Comparison of ENCODE assay signal across 12 cellular contexts in the genomic region with DNA sequence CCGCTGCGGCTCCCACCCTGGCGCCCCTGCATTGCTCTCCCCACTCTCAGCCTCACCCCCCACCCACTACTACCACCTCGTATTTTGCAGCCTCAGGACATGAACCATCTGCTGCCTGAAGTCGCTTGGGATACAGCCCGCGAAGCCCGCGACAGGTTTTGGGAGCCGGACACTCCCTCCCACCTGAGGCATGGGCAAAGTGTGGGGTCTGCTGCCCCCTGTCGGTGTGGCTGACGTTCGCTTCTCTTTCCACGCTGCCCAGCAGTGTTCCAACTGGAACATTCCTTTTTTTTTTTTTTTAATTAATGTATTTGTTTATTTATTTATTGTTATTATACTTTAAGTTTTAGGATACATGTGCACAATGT. TPM values are rescaled to one million over a fixed set of nuclear protein-coding genes. Genes with fewer than 3 reads are reported as not detected.
DNase-seq lines count a peak whose midpoint lies in the region; ATAC-seq and TF ChIP-seq lines count a peak whose summit lies in the region.
"Had no signal": no experiment of that assay in that cellular context is flagged by ENCODE, and none has a peak within 500 bp of the region (broad histone marks: within the 10 kb centered on the region; RNA-seq: fewer than 3 reads in every experiment).

No MANE protein-coding gene starts in this region.

- peak overlapping the region; percentile 89 for H3K4me3 Mint-ChIP-seq in glutamatergic neuron (ENCODE audit: unreplicated experiment)
- peak overlapping the region; percentile 80 for H3K4me3 Mint-ChIP-seq in nephron progenitor cell
- no peak overlapping the region for H3K4me3 Mint-ChIP-seq in naive thymus-derived CD4-positive, alpha-beta T cell
- no peak overlapping the region for H3K4me3 Mint-ChIP-seq in stimulated activated memory B cell treated with anti-CD40 and anti-IgM and Interleukin-4, amounts not matched to agents 10 μg/mL and 1 μg/mL and 100 μg/mL, for 72 hours
- H3K4me3 Mint-ChIP-seq: T-cell had no signal

- peak; percentile 80 for TF ChIP-seq CTCF in glutamatergic neuron (IDR thresholded peaks at IDR 0.05; ENCODE audit: partially characterized antibody, unreplicated experiment)
- TF ChIP-seq CTCF in nephron progenitor cell (IDR thresholded peaks at IDR 0.05), result peak; percentile 46

- no peaks in the 10 kb centered on the region for H3K36me3 ChIP-seq in ES-I3 (ENCODE audit: insufficient read depth, low read length)
- H3K36me3 ChIP-seq in naive thymus-derived CD4-positive, alpha-beta T cell (ENCODE audit: control insufficient read depth in 2 of 3, insufficient read depth in 3 of 3, low read length in 3 of 3), result no peaks in the 10 kb centered on the region
- H3K36me3 ChIP-seq: colonic mucosa, gastroesophageal sphincter had no signal

- peaks cover 2% of the 10 kb centered on the region for H3K9me3 Mint-ChIP-seq in glutamatergic neuron (ENCODE audit: unreplicated experiment)
- H3K9me3 Mint-ChIP-seq in nephron progenitor cell, result peaks cover 14% of the 10 kb centered on the region
- peaks cover 0 to 4% (median 0%) of the 10 kb centered on the region in 11 donors for H3K9me3 Mint-ChIP-seq in naive thymus-derived CD4-positive, alpha-beta T cell
- H3K9me3 Mint-ChIP-seq in stimulated activated memory B cell treated with anti-CD40 and anti-IgM and Interleukin-4, amounts not matched to agents 10 μg/mL and 1 μg/mL and 100 μg/mL, for 72 hours, result peaks cover 4% of the 10 kb centered on the region
- H3K9me3 Mint-ChIP-seq: T-cell had no signal

- POLR2A ChIA-PET in naive thymus-derived CD4-positive, alpha-beta T cell (lab: Charles Lee), result no interaction called here

- H3K4me1 ChIP-seq in ES-I3 (ENCODE audit: insufficient read depth, low read length), result no peaks in the 10 kb centered on the region
- H3K4me1 ChIP-seq in naive thymus-derived CD4-positive, alpha-beta T cell (ENCODE audit: control insufficient read depth in 2 of 2, insufficient read depth in 2 of 2, low read length in 2 of 2), result no peaks in the 10 kb centered on the region
- H3K4me1 ChIP-seq: colonic mucosa, gastroesophageal sphincter had no signal

- H3K9me3 ChIP-seq in ES-I3 (ENCODE audit: control insufficient read depth, insufficient read depth, low read length), result no peaks in the 10 kb centered on the region
- no peaks in the 10 kb centered on the region for H3K9me3 ChIP-seq in naive thymus-derived CD4-positive, alpha-beta T cell (ENCODE audit: control insufficient read depth in 2 of 3, low read length in 3 of 3)
- H3K9me3 ChIP-seq: colonic mucosa had no signal

- peaks cover 4% of the 10 kb centered on the region for H3K27me3 Mint-ChIP-seq in glutamatergic neuron (ENCODE audit: unreplicated experiment)
- peaks cover 46% of the 10 kb centered on the region for H3K27me3 Mint-ChIP-seq in nephron progenitor cell (ENCODE audit: low read depth, poor library complexity)
- H3K27me3 Mint-ChIP-seq in naive thymus-derived CD4-positive, alpha-beta T cell, result peaks cover 0 to 18% (median 6%) of the 10 kb centered on the region in 5 donors
- no peaks in the 10 kb centered on the region for H3K27me3 Mint-ChIP-seq in stimulated activated memory B cell treated with anti-CD40 and anti-IgM and Interleukin-4, amounts not matched to agents 10 μg/mL and 1 μg/mL and 100 μg/mL, for 72 hours
- H3K27me3 Mint-ChIP-seq: T-cell had no signal

- H3K4me1 Mint-ChIP-seq in glutamatergic neuron (ENCODE audit: low read depth, unreplicated experiment), result no peaks in the 10 kb centered on the region
- no peaks in the 10 kb centered on the region for H3K4me1 Mint-ChIP-seq in nephron progenitor cell
- H3K4me1 Mint-ChIP-seq in naive thymus-derived CD4-positive, alpha-beta T cell, result no peaks in the 10 kb centered on the region
- no peaks in the 10 kb centered on the region for H3K4me1 Mint-ChIP-seq in stimulated activated memory B cell treated with anti-CD40 and anti-IgM and Interleukin-4, amounts not matched to agents 10 μg/mL and 1 μg/mL and 100 μg/mL, for 72 hours
- H3K4me1 Mint-ChIP-seq: T-cell had no signal

- H3K27me3 ChIP-seq in naive thymus-derived CD4-positive, alpha-beta T cell (ENCODE audit: control insufficient read depth in 2 of 2, insufficient read depth in 2 of 2, low read length in 2 of 2), result no peaks in the 10 kb centered on the region
- H3K27me3 ChIP-seq: colonic mucosa had no signal

- ATAC-seq in naive thymus-derived CD4-positive, alpha-beta T cell, result no peak
- ATAC-seq in stimulated activated memory B cell treated with anti-CD40 and anti-IgM and Interleukin-4, amounts not matched to agents 10 μg/mL and 1 μg/mL and 100 μg/mL, for 72 hours, result no peak
- ATAC-seq: gastroesophageal sphincter, T-cell had no signal

- in situ Hi-C loops in SK-MEL-5 (cut with HindIII; ENCODE audit: low pct_unique_long_range_greater_than_20kb, low sequenced_read_pairs), result no loop called here

- CTCF ChIA-PET in naive thymus-derived CD4-positive, alpha-beta T cell (lab: Charles Lee), result no interaction called here

- H3K9ac ChIP-seq in ES-I3 (ENCODE audit: low read depth, low read length), result peak overlapping the region; percentile 27; the same call in 1 of the 2 replicates

- H3K36me3 Mint-ChIP-seq in glutamatergic neuron (ENCODE audit: unreplicated experiment), result no peaks in the 10 kb centered on the region
- H3K36me3 Mint-ChIP-seq in nephron progenitor cell (ENCODE audit: low read depth), result no peaks in the 10 kb centered on the region
- no peaks in the 10 kb centered on the region for H3K36me3 Mint-ChIP-seq in naive thymus-derived CD4-positive, alpha-beta T cell
- no peaks in the 10 kb centered on the region for H3K36me3 Mint-ChIP-seq in stimulated activated memory B cell treated with anti-CD40 and anti-IgM and Interleukin-4, amounts not matched to agents 10 μg/mL and 1 μg/mL and 100 μg/mL, for 72 hours
- H3K36me3 Mint-ChIP-seq: T-cell had no signal

- intact Hi-C loops in naive thymus-derived CD4-positive, alpha-beta T cell (cut with micrococcal nuclease), result no loop called here

- DNase-seq in SK-MEL-5 (ENCODE audit: low read depth, low spot score), result peak; percentile 27
- DNase-seq in glutamatergic neuron, result peak; percentile 77
- peak; percentile 77 for DNase-seq in nephron progenitor cell
- no peak for DNase-seq in SIG-M5 (lab: John Stamatoyannopoulos, UW)
- DNase-seq in midbrain (lab: John Stamatoyannopoulos, UW), result no peak
- no peak for DNase-seq in naive thymus-derived CD4-positive, alpha-beta T cell
- DNase-seq: activated CD4-positive, alpha-beta T cell treated with anti-CD3 and anti-CD28 coated beads, Interleukin-2, amount 50 U/mL, for 1 hour; colonic mucosa; T-cell had no signal

- H3K27ac ChIP-seq in naive thymus-derived CD4-positive, alpha-beta T cell (ENCODE audit: low read depth, low read length), result no peak overlapping the region
- H3K27ac ChIP-seq: colonic mucosa, gastroesophageal sphincter had no signal

- H3K4me3 ChIP-seq in naive thymus-derived CD4-positive, alpha-beta T cell (ENCODE audit: low read length), result no peak overlapping the region
- H3K4me3 ChIP-seq: colonic mucosa, gastroesophageal sphincter had no signal

- H3K27ac Mint-ChIP-seq in glutamatergic neuron (ENCODE audit: unreplicated experiment), result no peak overlapping the region
- H3K27ac Mint-ChIP-seq in nephron progenitor cell, result no peak overlapping the region
- no peak overlapping the region for H3K27ac Mint-ChIP-seq in naive thymus-derived CD4-positive, alpha-beta T cell
- H3K27ac Mint-ChIP-seq in stimulated activated memory B cell treated with anti-CD40 and anti-IgM and Interleukin-4, amounts not matched to agents 10 μg/mL and 1 μg/mL and 100 μg/mL, for 72 hours, result no peak overlapping the region
- H3K27ac Mint-ChIP-seq: T-cell had no signal

RNA-seq across cellular contexts. Expression of a gene that starts 15.3 kb away (rescaled TPM):
- not detected in 2 replicates for total RNA-seq in SK-MEL-5 (2014; rRNA removed; shearing (Covaris generic))
- 0.01 TPM in 1 of 2 replicates, not detected in the other for polyA plus RNA-seq in SK-MEL-5 (2015; cell fraction: cytosol; rRNA removed)
- not detected in 2 replicates for polyA plus RNA-seq in SK-MEL-5 (2015; cell fraction: nucleus; rRNA removed)
- total RNA-seq in glutamatergic neuron (ENCODE audit: unreplicated experiment), result 1.9 TPM
- total RNA-seq in naive thymus-derived CD4-positive, alpha-beta T cell, result not detected
- polyA plus RNA-seq in naive thymus-derived CD4-positive, alpha-beta T cell, result not detected
- total RNA-seq: gastroesophageal sphincter had no signal

RNA-seq across cellular contexts. Expression of a gene that starts 22.7 kb away (rescaled TPM):
- not detected in 2 replicates for total RNA-seq in SK-MEL-5 (2014; rRNA removed; shearing (Covaris generic))
- not detected in 2 replicates for polyA plus RNA-seq in SK-MEL-5 (2015; cell fraction: cytosol; rRNA removed)
- polyA plus RNA-seq in SK-MEL-5 (2015; cell fraction: nucleus; rRNA removed), result not detected in 2 replicates
- not detected for total RNA-seq in glutamatergic neuron (ENCODE audit: unreplicated experiment)
- total RNA-seq in naive thymus-derived CD4-positive, alpha-beta T cell, result under 1 TPM in 3 of 5 experiments, not detected in 2; 0.11 to 0.86 (median 0.38) TPM
- polyA plus RNA-seq in naive thymus-derived CD4-positive, alpha-beta T cell, result not detected
- total RNA-seq: gastroesophageal sphincter had no signal

Comparison
In these comparisons a context has a peak if more than half of its experiments do, and no peak if none do; other contexts are left out.
1. DNase-seq: peak in SK-MEL-5 (single experiment), glutamatergic neuron (single experiment) and nephron progenitor cell (single experiment); none in SIG-M5 (single experiment), midbrain (single experiment) and naive thymus-derived CD4-positive, alpha-beta T cell (0 of 9).
2. H3K4me3 Mint-ChIP-seq: peak in glutamatergic neuron (single experiment) and nephron progenitor cell (single experiment); none in naive thymus-derived CD4-positive, alpha-beta T cell (0 of 10) and stimulated activated memory B cell treated with anti-CD40 and anti-IgM and Interleukin-4, amounts not matched to agents 10 μg/mL and 1 μg/mL and 100 μg/mL, for 72 hours (single experiment).